9 cellular contexts compared by ENCODE assay signal in genomic region chr3:127044996-127045395, GRCh38.
DNase-seq lines count a peak whose midpoint lies in the region; ATAC-seq, FAIRE-seq and TF ChIP-seq lines count a peak whose summit lies in the region.
"Had no signal": no experiment of that assay in that cellular context is flagged by ENCODE, and none has a peak within 500 bp of the region (broad histone marks: within the 10 kb centered on the region; RNA-seq: fewer than 3 reads in every experiment).

No MANE protein-coding gene starts in this region.

- no peaks in the 10 kb centered on the region for H3K9me3 ChIP-seq in pancreas
- H3K9me3 ChIP-seq in T-helper 17 cell (ENCODE audit: control insufficient read depth, low read length, poor library complexity, severe bottlenecking), result no peaks in the 10 kb centered on the region

- intact Hi-C loops in pancreas (cut with DNase I), result no loop called here

- peaks cover 8% of the 10 kb centered on the region; the same call in 2 of the 3 replicates for H3K36me3 Mint-ChIP-seq in GM23338 (ENCODE audit: low read depth)
- H3K36me3 Mint-ChIP-seq in T-helper 17 cell (ENCODE audit: low read depth), result no peaks in the 10 kb centered on the region

- H3K27me3 ChIP-seq in GM23338 (ENCODE audit: insufficient read depth) (no peaks in the 10 kb centered on the region), pancreas (no peaks in the 10 kb centered on the region)

- H3K4me3 Mint-ChIP-seq in GM23338, result peak overlapping the region; percentile 59
- no peak overlapping the region for H3K4me3 Mint-ChIP-seq in T-helper 17 cell
- H3K4me3 Mint-ChIP-seq: activated CD4-positive, alpha-beta memory T cell treated with anti-CD3 and anti-CD28 coated beads, Interleukin-2, amount 10 ng/mL, durations not matched to agents 7 days and 5 days had no signal

- peaks cover 26% of the 10 kb centered on the region for H3K9me3 Mint-ChIP-seq in GM23338

- no peak overlapping the region for H3K27ac ChIP-seq in GM23338 (ENCODE audit: low read depth)
- H3K27ac ChIP-seq in pancreas, result no peak overlapping the region

- H3K4me1 ChIP-seq in GM23338 (ENCODE audit: insufficient read depth) (no peaks in the 10 kb centered on the region; the same call in 1 of the 2 replicates), pancreas (no peaks in the 10 kb centered on the region)

- in situ Hi-C loops in GM13976 (cut with MboI; ENCODE audit: low sequenced_read_pairs, unreplicated experiment), result no loop called here

- TF ChIP-seq CTCF in GM23338 (conservative IDR thresholded peaks at IDR 0.05; ENCODE audit: low read depth in 2 of 2) (no peak), pancreas (IDR thresholded peaks at IDR 0.05) (no peak), GM13976 (IDR thresholded peaks at IDR 0.05; ENCODE audit: borderline replicate concordance, control extremely low read depth, extremely low read depth, insufficient read depth, missing control alignments) (no peak)

- ATAC-seq in GM23338 (peak; percentile 74), pancreas (peak; percentile 64 to 79 (median 66)), T-helper 17 cell (no peak), GM19455 (IDR thresholded peaks at IDR 0.05; ENCODE audit: unreplicated experiment) (no peak)

- no peaks in the 10 kb centered on the region for H3F3A ChIP-seq in GM23338 (replicated peaks; ENCODE audit: low read depth)

- H2AFZ ChIP-seq in GM23338, result no peak overlapping the region

- H4K20me1 ChIP-seq in GM23338 (replicated peaks; ENCODE audit: insufficient read depth), result no peaks in the 10 kb centered on the region

- H3K27me3 Mint-ChIP-seq in GM23338 (ENCODE audit: insufficient read depth, low read depth, poor library complexity) (peaks cover 11% of the 10 kb centered on the region), T-helper 17 cell (peaks cover 22% of the 10 kb centered on the region)
- H3K27me3 Mint-ChIP-seq: activated CD4-positive, alpha-beta memory T cell treated with anti-CD3 and anti-CD28 coated beads, Interleukin-2, amount 10 ng/mL, durations not matched to agents 7 days and 5 days had no signal

- DNase-seq in GM23338 (ENCODE audit: low spot score) (peak; percentile 61), NCI-H2171 (lab: John Stamatoyannopoulos, UW) (peak; percentile 79), cerebellar cortex (ENCODE audit: low spot score) (peak; percentile 75), pancreas (peak in 2 of 6 donors; percentile 46 to 47), GM13976 (ENCODE audit: low spot score) (no peak), T-helper 17 cell (no peak)
- DNase-seq: activated CD4-positive, alpha-beta memory T cell treated with anti-CD3 and anti-CD28 coated beads, Interleukin-2, amount 10 ng/mL, durations not matched to agents 7 days and 5 days; effector CD8-positive, alpha-beta T cell had no signal

- H3K27ac Mint-ChIP-seq in GM23338 (0 out of 2 replicates have a peak overlapping the region, but pooled peaks have one; percentile 65), T-helper 17 cell (no peak overlapping the region)
- H3K27ac Mint-ChIP-seq: activated CD4-positive, alpha-beta memory T cell treated with anti-CD3 and anti-CD28 coated beads, Interleukin-2, amount 10 ng/mL, durations not matched to agents 7 days and 5 days had no signal

- FAIRE-seq in pancreas (lab: Jason Lieb, UNC), result no peak

- no peaks in the 10 kb centered on the region for H3K36me3 ChIP-seq in GM23338 (ENCODE audit: insufficient read depth)
- no peaks in the 10 kb centered on the region for H3K36me3 ChIP-seq in pancreas

- H3K4me1 Mint-ChIP-seq in GM23338, result peaks cover 26% of the 10 kb centered on the region
- H3K4me1 Mint-ChIP-seq in T-helper 17 cell, result peaks cover 2% of the 10 kb centered on the region
- H3K4me1 Mint-ChIP-seq: activated CD4-positive, alpha-beta memory T cell treated with anti-CD3 and anti-CD28 coated beads, Interleukin-2, amount 10 ng/mL, durations not matched to agents 7 days and 5 days had no signal

- H3K4me3 ChIP-seq in GM23338, result no peak overlapping the region
- H3K4me3 ChIP-seq in pancreas, result no peak overlapping the region

- WGBS in pancreas, 2 donors, result 18 to 36% methylated on average over 4 of the region's 4 CpGs

- H3K4me2 ChIP-seq in GM23338, result 0 out of 2 replicates have a peak overlapping the region, but pooled peaks have one; percentile 29

- no peaks in the 10 kb centered on the region for H3K79me2 ChIP-seq in GM23338 (replicated peaks; ENCODE audit: insufficient read depth)

- no peaks in the 10 kb centered on the region; the same call in 1 of the 2 replicates for H3K9me2 ChIP-seq in GM23338 (ENCODE audit: insufficient read depth)

TF ChIP-seq in GM23338, 12 proteins besides CTCF, POLR2A, EP300 and RAD21:
- no peak for TF ChIP-seq NANOG (IDR thresholded peaks at IDR 0.05; ENCODE audit: borderline replicate concordance)
- TF ChIP-seq, protein P1, sequence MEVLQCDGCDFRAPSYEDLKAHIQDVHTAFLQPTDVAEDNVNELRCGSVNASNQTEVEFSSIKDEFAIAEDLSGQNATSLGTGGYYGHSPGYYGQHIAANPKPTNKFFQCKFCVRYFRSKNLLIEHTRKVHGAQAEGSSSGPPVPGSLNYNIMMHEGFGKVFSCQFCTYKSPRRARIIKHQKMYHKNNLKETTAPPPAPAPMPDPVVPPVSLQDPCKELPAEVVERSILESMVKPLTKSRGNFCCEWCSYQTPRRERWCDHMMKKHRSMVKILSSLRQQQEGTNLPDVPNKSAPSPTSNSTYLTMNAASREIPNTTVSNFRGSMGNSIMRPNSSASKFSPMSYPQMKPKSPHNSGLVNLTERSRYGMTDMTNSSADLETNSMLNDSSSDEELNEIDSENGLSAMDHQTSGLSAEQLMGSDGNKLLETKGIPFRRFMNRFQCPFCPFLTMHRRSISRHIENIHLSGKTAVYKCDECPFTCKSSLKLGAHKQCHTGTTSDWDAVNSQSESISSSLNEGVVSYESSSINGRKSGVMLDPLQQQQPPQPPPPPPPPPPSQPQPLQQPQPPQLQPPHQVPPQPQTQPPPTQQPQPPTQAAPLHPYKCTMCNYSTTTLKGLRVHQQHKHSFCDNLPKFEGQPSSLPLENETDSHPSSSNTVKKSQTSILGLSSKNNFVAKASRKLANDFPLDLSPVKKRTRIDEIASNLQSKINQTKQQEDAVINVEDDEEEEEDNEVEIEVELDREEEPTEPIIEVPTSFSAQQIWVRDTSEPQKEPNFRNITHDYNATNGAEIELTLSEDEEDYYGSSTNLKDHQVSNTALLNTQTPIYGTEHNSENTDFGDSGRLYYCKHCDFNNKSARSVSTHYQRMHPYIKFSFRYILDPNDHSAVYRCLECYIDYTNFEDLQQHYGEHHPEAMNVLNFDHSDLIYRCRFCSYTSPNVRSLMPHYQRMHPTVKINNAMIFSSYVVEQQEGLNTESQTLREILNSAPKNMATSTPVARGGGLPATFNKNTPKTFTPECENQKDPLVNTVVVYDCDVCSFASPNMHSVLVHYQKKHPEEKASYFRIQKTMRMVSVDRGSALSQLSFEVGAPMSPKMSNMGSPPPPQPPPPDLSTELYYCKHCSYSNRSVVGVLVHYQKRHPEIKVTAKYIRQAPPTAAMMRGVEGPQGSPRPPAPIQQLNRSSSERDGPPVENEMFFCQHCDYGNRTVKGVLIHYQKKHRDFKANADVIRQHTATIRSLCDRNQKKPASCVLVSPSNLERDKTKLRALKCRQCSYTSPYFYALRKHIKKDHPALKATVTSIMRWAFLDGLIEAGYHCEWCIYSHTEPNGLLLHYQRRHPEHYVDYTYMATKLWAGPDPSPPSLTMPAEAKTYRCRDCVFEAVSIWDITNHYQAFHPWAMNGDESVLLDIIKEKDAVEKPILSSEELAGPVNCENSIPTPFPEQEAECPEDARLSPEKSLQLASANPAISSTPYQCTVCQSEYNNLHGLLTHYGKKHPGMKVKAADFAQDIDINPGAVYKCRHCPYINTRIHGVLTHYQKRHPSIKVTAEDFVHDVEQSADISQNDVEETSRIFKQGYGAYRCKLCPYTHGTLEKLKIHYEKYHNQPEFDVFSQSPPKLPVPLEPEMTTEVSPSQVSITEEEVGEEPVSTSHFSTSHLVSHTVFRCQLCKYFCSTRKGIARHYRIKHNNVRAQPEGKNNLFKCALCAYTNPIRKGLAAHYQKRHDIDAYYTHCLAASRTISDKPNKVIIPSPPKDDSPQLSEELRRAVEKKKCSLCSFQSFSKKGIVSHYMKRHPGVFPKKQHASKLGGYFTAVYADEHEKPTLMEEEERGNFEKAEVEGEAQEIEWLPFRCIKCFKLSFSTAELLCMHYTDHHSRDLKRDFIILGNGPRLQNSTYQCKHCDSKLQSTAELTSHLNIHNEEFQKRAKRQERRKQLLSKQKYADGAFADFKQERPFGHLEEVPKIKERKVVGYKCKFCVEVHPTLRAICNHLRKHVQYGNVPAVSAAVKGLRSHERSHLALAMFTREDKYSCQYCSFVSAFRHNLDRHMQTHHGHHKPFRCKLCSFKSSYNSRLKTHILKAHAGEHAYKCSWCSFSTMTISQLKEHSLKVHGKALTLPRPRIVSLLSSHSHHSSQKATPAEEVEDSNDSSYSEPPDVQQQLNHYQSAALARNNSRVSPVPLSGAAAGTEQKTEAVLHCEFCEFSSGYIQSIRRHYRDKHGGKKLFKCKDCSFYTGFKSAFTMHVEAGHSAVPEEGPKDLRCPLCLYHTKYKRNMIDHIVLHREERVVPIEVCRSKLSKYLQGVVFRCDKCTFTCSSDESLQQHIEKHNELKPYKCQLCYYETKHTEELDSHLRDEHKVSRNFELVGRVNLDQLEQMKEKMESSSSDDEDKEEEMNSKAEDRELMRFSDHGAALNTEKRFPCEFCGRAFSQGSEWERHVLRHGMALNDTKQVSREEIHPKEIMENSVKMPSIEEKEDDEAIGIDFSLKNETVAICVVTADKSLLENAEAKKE (CRISPR knock-in tag; IDR thresholded peaks at IDR 0.05), result no peak
- TF ChIP-seq STAT1 (IDR thresholded peaks at IDR 0.05; ENCODE audit: unreplicated experiment), result no peak
- TF ChIP-seq ZNF331 (CRISPR knock-in tag; IDR thresholded peaks at IDR 0.05; ENCODE audit: low read depth), result no peak
- no peak for TF ChIP-seq JUNB (IDR thresholded peaks at IDR 0.05; ENCODE audit: unreplicated experiment)
- no peak for TF ChIP-seq CREB1 (CRISPR knock-in tag; IDR thresholded peaks at IDR 0.05; ENCODE audit: low read depth)
- no peak for TF ChIP-seq ZNF114 (CRISPR knock-in tag; IDR thresholded peaks at IDR 0.05)
TF ChIP-seq in GM23338: peak in this region for 0.

Comparison
In these comparisons a context has a peak if more than half of its experiments do, and no peak if none do; other contexts are left out.
1. ATAC-seq: peak in GM23338 (single experiment) and pancreas (4 of 4); none in T-helper 17 cell (single experiment) and GM19455 (single experiment).
2. DNase-seq: peak in GM23338 (single experiment), NCI-H2171 (single experiment) and cerebellar cortex (single experiment); none in GM13976 (single experiment) and T-helper 17 cell (0 of 3).